29 cellular contexts compared by ENCODE assay signal in the genomic region with DNA sequence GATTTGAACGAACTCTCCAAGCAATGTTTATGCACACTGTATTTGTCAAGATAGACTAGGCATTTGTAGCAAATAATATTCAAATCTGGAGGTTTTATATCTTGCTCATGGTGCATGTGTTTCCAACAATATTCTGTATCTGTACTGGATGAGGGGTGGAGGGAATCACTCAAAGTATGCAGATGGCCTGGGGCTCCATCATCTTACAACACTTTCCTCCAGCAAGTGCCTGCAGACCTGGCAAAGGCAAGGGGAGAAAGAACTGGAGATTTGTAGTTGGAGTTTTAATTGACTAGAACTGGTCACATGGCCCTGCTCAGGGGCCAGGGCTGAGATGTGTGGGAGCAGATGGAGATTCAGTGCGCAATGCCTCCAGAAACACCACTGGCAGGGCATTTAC.
"Had no signal": no experiment of that assay in that cellular context is flagged by ENCODE, and none has a peak within 500 bp of the region (broad histone marks: within the 10 kb centered on the region; RNA-seq: fewer than 3 reads in every experiment).

No MANE protein-coding gene starts in this region.

- H3K4me3 ChIP-seq: ovary, psoas muscle, right lobe of liver, sigmoid colon, thoracic aorta, thyroid gland, tibial nerve, upper lobe of right lung, uterus had no signal

- H3K36me3 Mint-ChIP-seq: naive B cell; naive thymus-derived CD8-positive, alpha-beta T cell; natural killer cell treated with Interleukin-12 subunit alpha and Interleukin-12 subunit beta and Interleukin-15 and Interleukin-18, amount 100 ng/mL, for 72 hours; stimulated activated effector memory CD8-positive, alpha-beta T cell treated with anti-CD3 and anti-CD28 coated beads, Interleukin-12 subunit alpha, Interleukin-12 subunit beta, amount 100 ng/mL, for 72 hours; type B pancreatic cell had no signal

- H3K9ac ChIP-seq: parathyroid adenoma had no signal

- H3K79me2 ChIP-seq: parathyroid adenoma had no signal

- H3K4me1 Mint-ChIP-seq: naive B cell; naive thymus-derived CD8-positive, alpha-beta T cell; nephron progenitor cell; stimulated activated effector memory CD8-positive, alpha-beta T cell treated with anti-CD3 and anti-CD28 coated beads, Interleukin-12 subunit alpha, Interleukin-12 subunit beta, amount 100 ng/mL, for 72 hours; stimulated activated naive CD8-positive, alpha-beta T cell treated with anti-CD3 and anti-CD28 coated beads, Interleukin-15, amount 100 ng/mL, for 72 hours had no signal

- H3K27me3 Mint-ChIP-seq: naive B cell; natural killer cell treated with Interleukin-12 subunit alpha and Interleukin-12 subunit beta and Interleukin-15 and Interleukin-18, amount 100 ng/mL, for 72 hours; progenitor cell of endocrine pancreas; stimulated activated naive CD8-positive, alpha-beta T cell treated with anti-CD3 and anti-CD28 coated beads, Interleukin-15, amount 100 ng/mL, for 72 hours; type B pancreatic cell had no signal

- H3K27me3 ChIP-seq: ovary, right lobe of liver, sigmoid colon, thyroid gland, tibial nerve, upper lobe of right lung, uterus had no signal

- H3K27ac Mint-ChIP-seq: naive B cell; naive thymus-derived CD8-positive, alpha-beta T cell; natural killer cell treated with Interleukin-12 subunit alpha and Interleukin-12 subunit beta and Interleukin-15 and Interleukin-18, amount 100 ng/mL, for 72 hours; nephron progenitor cell; progenitor cell of endocrine pancreas; stimulated activated effector memory CD8-positive, alpha-beta T cell treated with anti-CD3 and anti-CD28 coated beads, Interleukin-12 subunit alpha, Interleukin-12 subunit beta, amount 100 ng/mL, for 72 hours; stimulated activated naive CD8-positive, alpha-beta T cell treated with anti-CD3 and anti-CD28 coated beads, Interleukin-15, amount 100 ng/mL, for 72 hours; type B pancreatic cell had no signal

- H3K36me3 ChIP-seq: ovary, right lobe of liver, sigmoid colon, thoracic aorta, thyroid gland, tibial nerve, upper lobe of right lung, uterus had no signal

- ATAC-seq: naive thymus-derived CD8-positive, alpha-beta T cell; natural killer cell treated with Interleukin-12 subunit alpha and Interleukin-12 subunit beta and Interleukin-15 and Interleukin-18, amount 100 ng/mL, for 72 hours; psoas muscle; right cardiac atrium; right lobe of liver; stimulated activated effector memory CD8-positive, alpha-beta T cell treated with anti-CD3 and anti-CD28 coated beads, Interleukin-12 subunit alpha, Interleukin-12 subunit beta, amount 100 ng/mL, for 72 hours; stimulated activated naive CD8-positive, alpha-beta T cell treated with anti-CD3 and anti-CD28 coated beads, Interleukin-15, amount 100 ng/mL, for 72 hours; stimulated activated naive CD8-positive, alpha-beta T cell treated with anti-CD3 and anti-CD28 coated beads, Interleukin-15, Interleukin-2, amounts not matched to agents 100 U/mL and 50 U/mL, for 24 hours; upper lobe of right lung had no signal

- H2AFZ ChIP-seq: parathyroid adenoma had no signal

- DNase-seq: naive B cell; naive thymus-derived CD8-positive, alpha-beta T cell; nephron progenitor cell; occipital lobe; ovary; posterior cingulate gyrus; psoas muscle; right cardiac atrium; right lobe of liver; sigmoid colon; small intestine; stimulated activated CD4-positive, alpha-beta T cell treated with anti-CD3 and anti-CD28 coated beads, Interleukin-15, amount 100 ng/mL, for 24 hours; stimulated activated CD4-positive, alpha-beta T cell treated with anti-CD3 and anti-CD28 coated beads, Interleukin-2, amount 100 ng/mL, for 24 hours; stimulated activated CD4-positive, alpha-beta T cell treated with anti-CD3 and anti-CD28 coated beads, Interleukin-2, amount 100 ng/mL, for 48 hours; stimulated activated CD4-positive, alpha-beta T cell treated with anti-CD3 and anti-CD28 coated beads, Interleukin-4, amount 100 ng/mL, for 24 hours; stimulated activated naive CD4-positive, alpha-beta T cell; stimulated activated naive CD8-positive, alpha-beta T cell treated with anti-CD3 and anti-CD28 coated beads, Interleukin-15, amount 100 ng/mL, for 72 hours; stimulated activated naive CD8-positive, alpha-beta T cell treated with anti-CD3 and anti-CD28 coated beads, Interleukin-15, Interleukin-2, amounts not matched to agents 100 U/mL and 50 U/mL, for 24 hours; thyroid gland; upper lobe of right lung; uterus had no signal

- H3K4me1 ChIP-seq: parathyroid adenoma, psoas muscle, right lobe of liver, sigmoid colon, tibial nerve, upper lobe of right lung, uterus had no signal

- H3K9me3 ChIP-seq: ovary, psoas muscle, right lobe of liver, thoracic aorta, thyroid gland, tibial nerve, upper lobe of right lung, uterus had no signal

- H3K4me3 Mint-ChIP-seq: naive B cell; naive thymus-derived CD8-positive, alpha-beta T cell; natural killer cell treated with Interleukin-12 subunit alpha and Interleukin-12 subunit beta and Interleukin-15 and Interleukin-18, amount 100 ng/mL, for 72 hours; nephron progenitor cell; neural crest cell; stimulated activated effector memory CD8-positive, alpha-beta T cell treated with anti-CD3 and anti-CD28 coated beads, Interleukin-12 subunit alpha, Interleukin-12 subunit beta, amount 100 ng/mL, for 72 hours; stimulated activated naive CD8-positive, alpha-beta T cell treated with anti-CD3 and anti-CD28 coated beads, Interleukin-15, amount 100 ng/mL, for 72 hours; type B pancreatic cell had no signal

- H3K27ac ChIP-seq: ovary, parathyroid adenoma, psoas muscle, right lobe of liver, sigmoid colon, thoracic aorta, thyroid gland, tibial nerve, upper lobe of right lung, uterus had no signal
